8 cellular contexts compared by ENCODE assay signal in genomic region chr2:153477096-153477555, GRCh38. TPM values are rescaled to one million over a fixed set of nuclear protein-coding genes. Genes with fewer than 3 reads are reported as not detected.
A peak's percentile ranks its signal among the peaks of the same experiment; 100 is the strongest.
DNase-seq lines count a peak whose midpoint lies in the region; TF ChIP-seq lines count a peak whose summit lies in the region.

No MANE protein-coding gene starts in this region.

- no peaks in the 10 kb centered on the region for H3K36me3 Mint-ChIP-seq in brain
- H3K36me3 Mint-ChIP-seq in nephron (ENCODE audit: low read depth) = no peaks in the 10 kb centered on the region

- TF ChIP-seq CTCF in brain (conservative IDR thresholded peaks at IDR 0.05) (peak in 1 of 2 experiments; percentile 50), nephron (IDR thresholded peaks at IDR 0.05; ENCODE audit: unreplicated experiment in 3 of 3) (peak in 2 of 3 experiments; percentile 36 to 40)

- H3K4me1 Mint-ChIP-seq in brain = peaks cover 47% of the 10 kb centered on the region
- H3K4me1 Mint-ChIP-seq in nephron = peaks cover 49% of the 10 kb centered on the region

- H3K27ac Mint-ChIP-seq in brain (peak overlapping the region in 4 of 5 experiments; percentile 60 to 92 (median 85)), nephron (peak overlapping the region; percentile 66 to 72 (median 66))

- peak; percentile 71 for DNase-seq in D341Med (ENCODE audit: low spot score)
- peak; percentile 63 for DNase-seq in NCI-H1092 treated with DMSO at 0.1 percent for 48 hours (lab: John Stamatoyannopoulos, UW)
- DNase-seq in effector CD4-positive, alpha-beta T cell = no peak
- DNase-seq in globus pallidus (ENCODE audit: low spot score) = no peak
- no peak for DNase-seq in medulla oblongata (ENCODE audit: extremely low spot score)
- DNase-seq in KBM-7 = no peak

- H3K9me3 Mint-ChIP-seq in brain = no peaks in the 10 kb centered on the region
- H3K9me3 Mint-ChIP-seq in nephron = no peaks in the 10 kb centered on the region

- peak overlapping the region; percentile 76 to 93 (median 84) for H3K4me3 Mint-ChIP-seq in brain
- H3K4me3 Mint-ChIP-seq in nephron = peak overlapping the region; percentile 81 to 88 (median 88)

- H3K27me3 Mint-ChIP-seq in brain (peaks cover 61% of the 10 kb centered on the region), nephron (ENCODE audit: low read depth) (peaks cover 22% of the 10 kb centered on the region)

- in situ Hi-C loops in KBM-7 (cut with MboI; ENCODE audit: low pct_unique_long_range_greater_than_20kb, low sequenced_read_pairs) = no loop called here

RNA-seq across cellular contexts. Expression of gene RPRM, which starts 1.4 kb away (rescaled TPM):
- polyA plus RNA-seq in brain (ENCODE audit: insufficient read depth, low read depth, low replicate concordance) = 29.6 TPM

Comparison
In these comparisons a context has a peak if more than half of its experiments do, and no peak if none do; other contexts are left out.
1. DNase-seq: peak in D341Med (single experiment) and NCI-H1092 treated with DMSO at 0.1 percent for 48 hours (single experiment); none in effector CD4-positive, alpha-beta T cell (single experiment), globus pallidus (single experiment), medulla oblongata (single experiment) and KBM-7 (single experiment).